ENCODE assay signal across 17 cellular contexts in genomic region chr13:43408274-43408673, GRCh38.
DNase-seq lines count a peak whose midpoint lies in the region; ATAC-seq and TF ChIP-seq lines count a peak whose summit lies in the region.
"Had no signal": no experiment of that assay in that cellular context is flagged by ENCODE, and none has a peak within 500 bp of the region (broad histone marks: within the 10 kb centered on the region; RNA-seq: fewer than 3 reads in every experiment).

No MANE protein-coding gene starts in this region.

- H3K36me3 ChIP-seq in naive thymus-derived CD4-positive, alpha-beta T cell (ENCODE audit: control insufficient read depth in 2 of 3, insufficient read depth in 3 of 3, low read length in 3 of 3) = no peaks in the 10 kb centered on the region
- H3K36me3 ChIP-seq: BE2C had no signal

- H3K4me3 ChIP-seq in fibroblast of villous mesenchyme (ENCODE audit: low read depth, low read length) (no peak overlapping the region), retinal pigment epithelial cell (ENCODE audit: low read length) (no peak overlapping the region)
- H3K4me3 ChIP-seq in naive thymus-derived CD4-positive, alpha-beta T cell (ENCODE audit: low read length) = no peak overlapping the region

- CTCF ChIA-PET in naive thymus-derived CD4-positive, alpha-beta T cell (lab: Charles Lee) = no interaction called here

- no peak for ATAC-seq in naive thymus-derived CD4-positive, alpha-beta T cell

- DNase-seq in NCI-H82 (lab: John Stamatoyannopoulos, UW) (peak; percentile 38), fibroblast of villous mesenchyme (ENCODE audit: low read depth) (peak; percentile 82), retinal pigment epithelial cell (ENCODE audit: low read depth) (peak; percentile 29), DMS79 (lab: John Stamatoyannopoulos, UW) (no peak), H4 (ENCODE audit: low spot score) (no peak), NCI-H1048 (lab: John Stamatoyannopoulos, UW) (no peak)
- no peak for DNase-seq in naive thymus-derived CD4-positive, alpha-beta T cell
- DNase-seq: ACHN; BE2C; C1 segment of cervical spinal cord; CD4-positive, CD25-positive, alpha-beta regulatory T cell; CD8-positive, alpha-beta memory T cell; COR-L47; DMS 273 treated with DMSO at 0.1 percent for 48 hours; DMS53; GOT3; H9 had no signal

- H3K4me1 ChIP-seq in naive thymus-derived CD4-positive, alpha-beta T cell (ENCODE audit: control insufficient read depth in 2 of 2, insufficient read depth in 2 of 2, low read length in 2 of 2) = no peaks in the 10 kb centered on the region

- H3K9me3 ChIP-seq in naive thymus-derived CD4-positive, alpha-beta T cell (ENCODE audit: control insufficient read depth in 2 of 3, low read length in 3 of 3) = no peaks in the 10 kb centered on the region
- H3K9me3 ChIP-seq: BE2C had no signal

- POLR2A ChIA-PET in naive thymus-derived CD4-positive, alpha-beta T cell (lab: Charles Lee) = no interaction called here

- intact Hi-C loops in naive thymus-derived CD4-positive, alpha-beta T cell (cut with micrococcal nuclease) = no loop called here

- H3K36me3 Mint-ChIP-seq in naive thymus-derived CD4-positive, alpha-beta T cell = no peaks in the 10 kb centered on the region
- H3K36me3 Mint-ChIP-seq: CD8-positive, alpha-beta memory T cell had no signal

- H3K27ac Mint-ChIP-seq in naive thymus-derived CD4-positive, alpha-beta T cell = no peak overlapping the region
- H3K27ac Mint-ChIP-seq: CD4-positive, CD25-positive, alpha-beta regulatory T cell; CD8-positive, alpha-beta memory T cell; H9 had no signal

- no peak overlapping the region for H3K4me3 Mint-ChIP-seq in naive thymus-derived CD4-positive, alpha-beta T cell
- H3K4me3 Mint-ChIP-seq: CD4-positive, CD25-positive, alpha-beta regulatory T cell; CD8-positive, alpha-beta memory T cell; H9 had no signal

- H3K27ac ChIP-seq in naive thymus-derived CD4-positive, alpha-beta T cell (ENCODE audit: low read depth, low read length) = no peak overlapping the region

- H3K27me3 Mint-ChIP-seq in naive thymus-derived CD4-positive, alpha-beta T cell = peaks cover 6 to 29% (median 20%) of the 10 kb centered on the region in 5 donors

- H3K9me3 Mint-ChIP-seq in naive thymus-derived CD4-positive, alpha-beta T cell = no peaks in the 10 kb centered on the region
- H3K9me3 Mint-ChIP-seq: CD4-positive, CD25-positive, alpha-beta regulatory T cell; H9 had no signal

- H3K27me3 ChIP-seq in naive thymus-derived CD4-positive, alpha-beta T cell (ENCODE audit: control insufficient read depth in 2 of 2, insufficient read depth in 2 of 2, low read length in 2 of 2) = no peaks in the 10 kb centered on the region
- H3K27me3 ChIP-seq: BE2C had no signal

- peaks cover 0 to 2% (median 0%) of the 10 kb centered on the region in 7 donors for H3K4me1 Mint-ChIP-seq in naive thymus-derived CD4-positive, alpha-beta T cell
- H3K4me1 Mint-ChIP-seq: CD8-positive, alpha-beta memory T cell had no signal

- no peak for TF ChIP-seq CTCF in fibroblast of villous mesenchyme (IDR thresholded peaks at IDR 0.05; ENCODE audit: insufficient read depth, low read depth, low read length)
- TF ChIP-seq CTCF in retinal pigment epithelial cell (conservative IDR thresholded peaks at IDR 0.05; ENCODE audit: low read depth, low read length) = no peak

Comparison
In these comparisons a context has a peak if more than half of its experiments do, and no peak if none do; other contexts are left out.
1. DNase-seq: peak in NCI-H82 (single experiment), fibroblast of villous mesenchyme (single experiment) and retinal pigment epithelial cell (single experiment); none in DMS79 (single experiment), naive thymus-derived CD4-positive, alpha-beta T cell (0 of 9), H4 (single experiment) and NCI-H1048 (single experiment).